ENCODE assay signal across 10 cellular contexts in the genomic region with DNA sequence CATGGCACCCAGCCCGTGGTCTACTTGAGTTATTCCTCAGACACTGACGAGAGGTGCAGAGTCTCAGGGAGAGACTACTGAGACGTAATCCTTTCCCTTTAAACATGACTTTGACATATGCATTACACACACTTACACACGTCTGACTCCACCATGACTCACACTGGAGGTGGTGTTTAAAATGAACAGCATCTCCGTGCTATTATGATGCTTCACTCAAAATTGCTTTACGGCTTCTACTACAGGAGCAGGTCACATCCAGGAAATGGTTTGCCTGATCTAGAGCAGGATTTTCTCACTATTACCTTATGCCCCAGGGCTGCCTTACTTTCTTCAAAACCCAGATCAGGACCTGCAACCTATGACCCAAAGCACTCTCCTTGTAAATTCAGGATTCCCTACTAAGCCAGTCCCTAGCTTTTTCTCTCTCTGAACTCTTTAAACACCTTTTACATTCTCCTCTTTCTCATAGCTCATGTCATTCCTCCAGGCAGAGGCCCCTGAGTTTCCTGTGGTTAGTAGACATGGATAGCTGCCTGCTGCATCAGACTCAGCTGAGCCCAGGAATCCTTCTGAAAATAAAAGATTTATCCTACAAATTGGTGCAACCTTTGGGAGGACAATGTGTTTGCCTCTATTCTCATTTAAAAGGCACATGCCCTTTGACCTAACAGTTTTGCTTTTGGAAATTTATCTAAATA. TPM values are rescaled to one million over a fixed set of nuclear protein-coding genes. Genes with fewer than 3 reads are reported as not detected.
DNase-seq lines count a peak whose midpoint lies in the region; ATAC-seq and TF ChIP-seq lines count a peak whose summit lies in the region.
"Had no signal": no experiment of that assay in that cellular context is flagged by ENCODE, and none has a peak within 500 bp of the region (broad histone marks: within the 10 kb centered on the region; RNA-seq: fewer than 3 reads in every experiment).

No MANE protein-coding gene starts in this region.

- intact Hi-C loops in esophagus muscularis mucosa (cut with DNase I), result no loop called here
- intact Hi-C loops in CD4-positive, alpha-beta T cell (cut with DNase I, micrococcal nuclease), result no loop called here

- CTCF ChIA-PET in CD4-positive, alpha-beta T cell (lab: Charles Lee), result no interaction called here

- H3K27me3 ChIP-seq in osteoblast (ENCODE audit: insufficient read depth, low read length), result no peaks in the 10 kb centered on the region
- no peaks in the 10 kb centered on the region for H3K27me3 ChIP-seq in SJCRH30
- H3K27me3 ChIP-seq in esophagus muscularis mucosa, result no peaks in the 10 kb centered on the region
- H3K27me3 ChIP-seq in CD4-positive, alpha-beta T cell (ENCODE audit: control insufficient read depth, insufficient read depth, low read length), result no peaks in the 10 kb centered on the region

- no peak overlapping the region for H3K4me3 Mint-ChIP-seq in CD4-positive, alpha-beta T cell

- H3K9me3 Mint-ChIP-seq in CD4-positive, alpha-beta T cell, result no peaks in the 10 kb centered on the region

- POLR2A ChIA-PET in CD4-positive, alpha-beta T cell (lab: Charles Lee), result no interaction called here

- no peak for TF ChIP-seq POLR2A in esophagus muscularis mucosa (IDR thresholded peaks at IDR 0.05; ENCODE audit: low read depth)

- TF ChIP-seq EP300 in esophagus muscularis mucosa (IDR thresholded peaks at IDR 0.05), result no peak

- no peaks in the 10 kb centered on the region for H3K79me2 ChIP-seq in osteoblast (ENCODE audit: insufficient read depth, low read length)

- H3K27ac ChIP-seq in osteoblast (ENCODE audit: low read depth, low read length), result peak overlapping the region; percentile 80
- H3K27ac ChIP-seq in SJCRH30, result no peak overlapping the region
- no peak overlapping the region for H3K27ac ChIP-seq in esophagus muscularis mucosa (replicated peaks in 1 of 4)
- H3K27ac ChIP-seq in CD4-positive, alpha-beta T cell (ENCODE audit: low read depth, low read length), result no peak overlapping the region
- H3K27ac ChIP-seq: VCaP had no signal

- H3K4me1 ChIP-seq in osteoblast (ENCODE audit: insufficient read depth, low read length) (peaks cover 30% of the 10 kb centered on the region), SJCRH30 (peaks cover 19% of the 10 kb centered on the region), esophagus muscularis mucosa (peaks cover 30 to 63% (median 60%) of the 10 kb centered on the region in 4 donors)

- H3K36me3 ChIP-seq in osteoblast (ENCODE audit: insufficient read depth, low read length) (no peaks in the 10 kb centered on the region), SJCRH30 (no peaks in the 10 kb centered on the region), esophagus muscularis mucosa (no peaks in the 10 kb centered on the region)

- H3K4me1 Mint-ChIP-seq in CD4-positive, alpha-beta T cell (ENCODE audit: low read depth), result peaks cover 16% of the 10 kb centered on the region

- H3K9me3 ChIP-seq in osteoblast (ENCODE audit: low read depth, low read length), result no peaks in the 10 kb centered on the region
- H3K9me3 ChIP-seq in SJCRH30 (replicated peaks), result no peaks in the 10 kb centered on the region
- H3K9me3 ChIP-seq in esophagus muscularis mucosa, result no peaks in the 10 kb centered on the region
- no peaks in the 10 kb centered on the region for H3K9me3 ChIP-seq in CD4-positive, alpha-beta T cell (ENCODE audit: control insufficient read depth, low read length)

- no peak overlapping the region for H3K4me3 ChIP-seq in cardiac fibroblast (replicated peaks in 1 of 2; ENCODE audit: low read depth in 2 of 2, low read length in 2 of 2)
- H3K4me3 ChIP-seq in osteoblast (ENCODE audit: insufficient read depth, low read length), result peak overlapping the region; percentile 33
- no peak overlapping the region for H3K4me3 ChIP-seq in SJCRH30
- H3K4me3 ChIP-seq in esophagus muscularis mucosa, result no peak overlapping the region

- H2AFZ ChIP-seq in osteoblast (ENCODE audit: low read length), result peak overlapping the region; percentile 64

- 83% methylated on average over 6 of the region's 6 CpGs for WGBS in esophagus muscularis mucosa

- H3K36me3 Mint-ChIP-seq in CD4-positive, alpha-beta T cell (ENCODE audit: low read depth), result no peaks in the 10 kb centered on the region

- no peaks in the 10 kb centered on the region for H4K20me1 ChIP-seq in osteoblast (ENCODE audit: insufficient read depth, low read length)

- TF ChIP-seq CTCF in cardiac fibroblast (IDR thresholded peaks at IDR 0.05; ENCODE audit: low read depth, low read length), result no peak
- no peak for TF ChIP-seq CTCF in osteoblast (IDR thresholded peaks at IDR 0.05; ENCODE audit: extremely low read depth, low read depth, low read length)
- no peak for TF ChIP-seq CTCF in esophagus muscularis mucosa (IDR thresholded peaks at IDR 0.05)
- no peak for TF ChIP-seq CTCF in CD4-positive, alpha-beta T cell (IDR thresholded peaks at IDR 0.05)

- DNase-seq in EH (ENCODE audit: low read depth) (peak; percentile 61), M059J (ENCODE audit: low read depth) (peak; percentile 91), cardiac fibroblast (ENCODE audit: low read depth in 2 of 2) (peak; percentile 57 to 95), osteoblast (ENCODE audit: insufficient read length, low spot score, missing footprints) (peak; percentile 79), SJCRH30 (no peak), esophagus muscularis mucosa (ENCODE audit: extremely low spot score) (no peak)
- DNase-seq in CD4-positive, alpha-beta T cell, result no peak
- DNase-seq: cortex of kidney had no signal

- no peak for ATAC-seq in HG03175 (IDR thresholded peaks at IDR 0.05; ENCODE audit: unreplicated experiment)
- no peak for ATAC-seq in CD4-positive, alpha-beta T cell (ENCODE audit: poor library complexity)

- H3K27me3 Mint-ChIP-seq in CD4-positive, alpha-beta T cell, result peaks cover 4% of the 10 kb centered on the region

- H3K4me2 ChIP-seq in osteoblast (ENCODE audit: insufficient read depth, low read length), result peak overlapping the region; percentile 67

- H3K27ac Mint-ChIP-seq in CD4-positive, alpha-beta T cell, result no peak overlapping the region

RNA-seq across cellular contexts. Expression of a gene that starts 31.2 kb away (rescaled TPM):
- 0.12 and 0.54 TPM in 2 replicates for total RNA-seq in M059J (2014; rRNA removed; shearing (Covaris generic))
- under 0.01 and 0.36 TPM in 2 replicates for total RNA-seq in osteoblast
- 2.4 and 2.5 TPM in 2 replicates for total RNA-seq in SJCRH30 (2014; rRNA removed; shearing (Covaris generic))
- total RNA-seq in esophagus muscularis mucosa, result 10 to 100 TPM; 17.0 to 30.5 (median 19.5) TPM
- total RNA-seq in CD4-positive, alpha-beta T cell, result 1 to 10 TPM in 1 of 2 experiments, under 1 TPM in 1; 0.78 to 1.3 TPM

Comparison
In these comparisons a context has a peak if more than half of its experiments do, and no peak if none do; other contexts are left out.
1. DNase-seq: peak in EH (single experiment), M059J (single experiment), cardiac fibroblast (2 of 2) and osteoblast (single experiment); none in SJCRH30 (0 of 2), esophagus muscularis mucosa (single experiment) and CD4-positive, alpha-beta T cell (0 of 10).